ENCODE assay signal across 1 cellular context in genomic region chr11:9405721-9406120, GRCh38.
TF ChIP-seq lines count a peak whose summit lies in the region.

No MANE protein-coding gene starts in this region.

TF ChIP-seq in IMR-90, 13 proteins besides CTCF, POLR2A, EP300 and RAD21 (continued from another document):
- TF ChIP-seq NFE2L2 (IDR thresholded peaks at IDR 0.05; ENCODE audit: low read depth, low read length) (no peak), RFX5 (IDR thresholded peaks at IDR 0.05; ENCODE audit: low read depth, low read length) (no peak), CHD1 (IDR thresholded peaks at IDR 0.05; ENCODE audit: low read depth, low read length) (no peak), CEBPB (IDR thresholded peaks at IDR 0.05; ENCODE audit: low read depth, low read length) (no peak), RCOR1 (IDR thresholded peaks at IDR 0.05; ENCODE audit: insufficient replicate concordance, low read length) (no peak), MXI1 (IDR thresholded peaks at IDR 0.05; ENCODE audit: borderline replicate concordance, low read depth, low read length) (no peak), BHLHE40 (IDR thresholded peaks at IDR 0.05; ENCODE audit: low read depth, low read length) (no peak), SMC3 (IDR thresholded peaks at IDR 0.05; ENCODE audit: low read depth, low read length) (no peak)
- TF ChIP-seq, protein P1, sequence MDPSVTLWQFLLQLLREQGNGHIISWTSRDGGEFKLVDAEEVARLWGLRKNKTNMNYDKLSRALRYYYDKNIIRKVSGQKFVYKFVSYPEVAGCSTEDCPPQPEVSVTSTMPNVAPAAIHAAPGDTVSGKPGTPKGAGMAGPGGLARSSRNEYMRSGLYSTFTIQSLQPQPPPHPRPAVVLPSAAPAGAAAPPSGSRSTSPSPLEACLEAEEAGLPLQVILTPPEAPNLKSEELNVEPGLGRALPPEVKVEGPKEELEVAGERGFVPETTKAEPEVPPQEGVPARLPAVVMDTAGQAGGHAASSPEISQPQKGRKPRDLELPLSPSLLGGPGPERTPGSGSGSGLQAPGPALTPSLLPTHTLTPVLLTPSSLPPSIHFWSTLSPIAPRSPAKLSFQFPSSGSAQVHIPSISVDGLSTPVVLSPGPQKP (IDR thresholded peaks at IDR 0.05; ENCODE audit: borderline replicate concordance, low read depth, low read length), result no peak
